ENCODE assay signal across 14 cellular contexts in the genomic region with DNA sequence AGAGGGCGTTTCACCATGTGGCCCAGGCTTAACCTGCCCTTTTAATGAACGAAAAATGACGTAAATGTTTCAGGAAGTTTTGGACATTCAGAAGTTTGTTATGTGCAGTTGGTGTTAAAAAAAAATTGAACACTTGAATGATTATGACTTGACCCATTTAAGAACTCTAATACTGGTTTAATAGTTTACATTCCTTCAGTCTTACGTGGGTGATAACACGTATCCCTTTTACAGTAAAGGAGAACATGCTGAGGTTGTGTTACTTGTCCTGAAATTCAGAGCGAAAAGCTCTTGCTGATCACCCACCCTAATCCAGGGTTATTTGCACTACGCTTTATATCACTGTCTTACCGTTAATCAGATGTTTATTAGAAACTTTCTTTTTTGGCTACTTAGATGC. TPM values are rescaled to one million over a fixed set of nuclear protein-coding genes. Genes with fewer than 3 reads are reported as not detected.
DNase-seq lines count a peak whose midpoint lies in the region; ATAC-seq and TF ChIP-seq lines count a peak whose summit lies in the region.
"Had no signal": no experiment of that assay in that cellular context is flagged by ENCODE, and none has a peak within 500 bp of the region (broad histone marks: within the 10 kb centered on the region; RNA-seq: fewer than 3 reads in every experiment).

No MANE protein-coding gene starts in this region.

- H3K4me1 ChIP-seq in DOHH2 (ENCODE audit: control insufficient read depth, low read length) (peaks cover 14% of the 10 kb centered on the region), mammary epithelial cell (ENCODE audit: insufficient read depth, low read length) (peaks cover 12% of the 10 kb centered on the region), neural progenitor cell (peaks cover 5% of the 10 kb centered on the region)

- H3K36me3 Mint-ChIP-seq in CD4-positive, alpha-beta T cell (ENCODE audit: low read depth): peaks cover 19% of the 10 kb centered on the region
- H3K36me3 Mint-ChIP-seq in neural progenitor cell: peaks cover 2% of the 10 kb centered on the region

- H2AFZ ChIP-seq in mammary epithelial cell (ENCODE audit: low read depth, low read length): no peak overlapping the region
- no peak overlapping the region for H2AFZ ChIP-seq in neural progenitor cell (replicated peaks)

- no peak overlapping the region for H3K9ac ChIP-seq in mammary epithelial cell (ENCODE audit: insufficient read depth, low read length)
- H3K9ac ChIP-seq in neural progenitor cell: no peak overlapping the region

- peaks cover 48% of the 10 kb centered on the region for H3K4me1 Mint-ChIP-seq in CD4-positive, alpha-beta T cell (ENCODE audit: low read depth)
- H3K4me1 Mint-ChIP-seq in neural progenitor cell: peaks cover 40% of the 10 kb centered on the region

- no peaks in the 10 kb centered on the region for H3K9me3 Mint-ChIP-seq in CD4-positive, alpha-beta T cell
- no peaks in the 10 kb centered on the region for H3K9me3 Mint-ChIP-seq in neural progenitor cell

- H3F3A ChIP-seq in DOHH2 (ENCODE audit: control insufficient read depth, insufficient read depth): no peaks in the 10 kb centered on the region
- peaks cover 8% of the 10 kb centered on the region for H3F3A ChIP-seq in neural progenitor cell (ENCODE audit: low read depth)

- no peaks in the 10 kb centered on the region for H3K9me3 ChIP-seq in CD4-positive, alpha-beta T cell (ENCODE audit: control insufficient read depth, low read length)
- H3K9me3 ChIP-seq in DOHH2 (ENCODE audit: control insufficient read depth, insufficient read depth, low read length): no peaks in the 10 kb centered on the region
- H3K9me3 ChIP-seq in mammary epithelial cell (replicated peaks; ENCODE audit: insufficient read depth, low read length): no peaks in the 10 kb centered on the region
- H3K9me3 ChIP-seq in neural progenitor cell (ENCODE audit: low read depth): no peaks in the 10 kb centered on the region
- H3K9me3 ChIP-seq: suprapubic skin had no signal

- peaks cover 5% of the 10 kb centered on the region for H3K79me2 ChIP-seq in DOHH2 (ENCODE audit: control insufficient read depth, low read length)
- H3K79me2 ChIP-seq in mammary epithelial cell (ENCODE audit: insufficient read depth, low read length): peaks cover 4% of the 10 kb centered on the region
- H3K79me2 ChIP-seq in neural progenitor cell (ENCODE audit: low read depth): peaks cover 13% of the 10 kb centered on the region

- peak overlapping the region; percentile 99 for H3K4me3 Mint-ChIP-seq in CD4-positive, alpha-beta T cell
- peak overlapping the region; percentile 93 for H3K4me3 Mint-ChIP-seq in neural progenitor cell

- 93% methylated on average over 8 of the region's 8 CpGs for WGBS in mammary epithelial cell (ENCODE audit: low coverage, missing lambda C conversion rate)

- H3K27ac Mint-ChIP-seq in CD4-positive, alpha-beta T cell: peak overlapping the region; percentile 34
- no peak overlapping the region for H3K27ac Mint-ChIP-seq in neural progenitor cell

- no peak for TF ChIP-seq CTCF in CD4-positive, alpha-beta T cell (IDR thresholded peaks at IDR 0.05)
- no peak for TF ChIP-seq CTCF in DOHH2 (IDR thresholded peaks at IDR 0.05; ENCODE audit: low read depth, low read length, poor library complexity, severe bottlenecking)
- no peak for TF ChIP-seq CTCF in mammary epithelial cell (conservative IDR thresholded peaks at IDR 0.05 in 1 of 2, IDR thresholded peaks at IDR 0.05 in 1 of 2; ENCODE audit: extremely low read depth in 1 of 2, insufficient read depth in 1 of 2, low read depth in 1 of 2, low read length in 2 of 2)
- no peak for TF ChIP-seq CTCF in neural progenitor cell (IDR thresholded peaks at IDR 0.05)

- dilution Hi-C loops in mammary epithelial cell (cut with HindIII; ENCODE audit: low sequenced_read_pairs): no loop called here

- H3K4me3 ChIP-seq in DOHH2 (ENCODE audit: low read length) (no peak overlapping the region), mammary epithelial cell (replicated peaks in 1 of 3; ENCODE audit: insufficient read depth in 1 of 3, low read depth in 2 of 3, low read length in 3 of 3) (no peak overlapping the region), neural progenitor cell (no peak overlapping the region)

- CTCF ChIA-PET in CD4-positive, alpha-beta T cell (lab: Charles Lee): no interaction called here
- CTCF ChIA-PET in mammary epithelial cell (lab: Charles Lee; ENCODE audit: low non-redundant PET): no interaction called here

- intact Hi-C loops in CD4-positive, alpha-beta T cell (cut with DNase I, micrococcal nuclease): no loop called here
- intact Hi-C loops in mammary epithelial cell (cut with micrococcal nuclease): no loop called here

- H3K36me3 ChIP-seq in DOHH2 (ENCODE audit: control insufficient read depth, low read length): no peaks in the 10 kb centered on the region
- H3K36me3 ChIP-seq in mammary epithelial cell (ENCODE audit: insufficient read depth, low read length): no peaks in the 10 kb centered on the region
- H3K36me3 ChIP-seq in neural progenitor cell: no peaks in the 10 kb centered on the region
- H3K36me3 ChIP-seq: suprapubic skin had no signal

- H4K20me1 ChIP-seq in DOHH2 (ENCODE audit: control insufficient read depth, insufficient read depth, low read depth, low read length) (peaks cover 5% of the 10 kb centered on the region; the same call in 1 of the 2 replicates), mammary epithelial cell (ENCODE audit: insufficient read depth, low read length) (no peaks in the 10 kb centered on the region), neural progenitor cell (ENCODE audit: low read depth) (peaks cover 13% of the 10 kb centered on the region)

- H3K4me2 ChIP-seq in DOHH2 (ENCODE audit: low read length) (0 out of 2 replicates have a peak overlapping the region, but pooled peaks have one; percentile 4), mammary epithelial cell (ENCODE audit: insufficient read depth, low read depth, low read length) (no peak overlapping the region), neural progenitor cell (no peak overlapping the region)

- no peaks in the 10 kb centered on the region for H3K27me3 ChIP-seq in CD4-positive, alpha-beta T cell (ENCODE audit: control insufficient read depth, insufficient read depth, low read length)
- H3K27me3 ChIP-seq in DOHH2 (ENCODE audit: control insufficient read depth, low read length) (no peaks in the 10 kb centered on the region), mammary epithelial cell (ENCODE audit: insufficient read depth, low read length) (no peaks in the 10 kb centered on the region), neural progenitor cell (peaks cover 20% of the 10 kb centered on the region)
- H3K27me3 ChIP-seq: suprapubic skin had no signal

- H3K27ac ChIP-seq in CD4-positive, alpha-beta T cell (ENCODE audit: low read depth, low read length): no peak overlapping the region
- H3K27ac ChIP-seq in DOHH2 (ENCODE audit: low read depth, low read length) (no peak overlapping the region), mammary epithelial cell (ENCODE audit: insufficient read depth, low read depth, low read length) (no peak overlapping the region), neural progenitor cell (no peak overlapping the region)
- H3K27ac ChIP-seq: epithelial cell of prostate, suprapubic skin had no signal

- H3K9me2 ChIP-seq in DOHH2 (replicated peaks; ENCODE audit: control insufficient read depth, low read length): no peaks in the 10 kb centered on the region

- in situ Hi-C loops in mammary epithelial cell (cut with MboI; ENCODE audit: low sequenced_read_pairs in 2 of 2): no loop called here

- POLR2A ChIA-PET in CD4-positive, alpha-beta T cell (lab: Charles Lee): no interaction called here

- ATAC-seq in CD4-positive, alpha-beta T cell (ENCODE audit: poor library complexity): no peak
- no peak for ATAC-seq in GM18868 (IDR thresholded peaks at IDR 0.05; ENCODE audit: unreplicated experiment)
- ATAC-seq: sciatic nerve had no signal

- DNase-seq in CD4-positive, alpha-beta T cell: no peak
- DNase-seq in mammary epithelial cell (no peak), neural progenitor cell (ENCODE audit: low spot score) (no peak), NCI-H2029 treated with DMSO at 0.1 percent for 48 hours (lab: John Stamatoyannopoulos, UW) (no peak), NOMO-1 treated with DMSO at 0.1 percent for 48 hours (lab: John Stamatoyannopoulos, UW; ENCODE audit: unreplicated experiment) (no peak)
- DNase-seq: activated CD8-positive, alpha-beta memory T cell treated with anti-CD3 and anti-CD28 coated beads, Interleukin-2, amount 50 U/mL, for 4 hours; MM.1S; OCI-M1; T1000 had no signal

- no peaks in the 10 kb centered on the region for H3K27me3 Mint-ChIP-seq in CD4-positive, alpha-beta T cell
- peaks cover 9% of the 10 kb centered on the region for H3K27me3 Mint-ChIP-seq in neural progenitor cell (ENCODE audit: insufficient read depth, low read depth)

- BruUV-seq in mammary epithelial cell (replicated peaks; lab: Mats Ljungman, UMichigan): TSS peak; percentile 34

RNA-seq across cellular contexts. Expression of a gene that starts 1.7 kb away (rescaled TPM):
- total RNA-seq in CD4-positive, alpha-beta T cell: 1 to 10 TPM; 4.7 to 5.3 TPM
- total RNA-seq in mammary epithelial cell: 1 to 10 TPM; 3.2 to 3.5 TPM
- polyA plus RNA-seq in mammary epithelial cell: 1.0 TPM
- polyA minus RNA-seq in mammary epithelial cell: 3.8 TPM
- 2.5 and 3.3 TPM in 2 replicates for total RNA-seq in neural progenitor cell (ENCODE audit: low replicate concordance)

RNA-seq across cellular contexts. Expression of a gene that starts 52.4 kb away (rescaled TPM):
- 1 to 10 TPM; 2.1 to 2.6 TPM for total RNA-seq in CD4-positive, alpha-beta T cell
- total RNA-seq in mammary epithelial cell (1 to 10 TPM; 3.3 to 9.3 TPM), neural progenitor cell (ENCODE audit: low replicate concordance) (0.77 TPM in 1 of 2 replicates, not detected in the other)
- 4.2 TPM for polyA plus RNA-seq in mammary epithelial cell
- polyA minus RNA-seq in mammary epithelial cell: 0.83 TPM
